19 cellular contexts compared by ENCODE assay signal in the genomic region with DNA sequence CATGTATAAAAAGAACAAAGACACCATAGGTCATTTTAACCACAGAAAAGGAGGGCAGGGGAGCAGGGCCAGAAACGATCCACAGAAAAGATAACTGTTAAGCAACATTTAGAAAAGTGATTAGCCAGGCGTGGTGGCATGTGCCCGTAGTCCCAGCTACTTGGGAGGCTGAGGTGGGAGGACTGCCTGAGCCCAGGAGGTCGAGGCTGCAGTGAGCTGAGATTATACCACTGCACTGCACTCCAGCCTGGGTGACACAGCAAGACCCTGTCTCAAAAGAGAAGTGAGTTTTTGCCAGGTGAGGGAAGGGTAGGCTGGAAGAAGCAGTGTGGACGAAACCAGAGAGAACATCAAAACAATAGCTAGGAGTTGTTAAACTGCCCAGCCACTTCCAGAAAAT. TPM values are rescaled to one million over a fixed set of nuclear protein-coding genes. Genes with fewer than 3 reads are reported as not detected.
A peak's percentile ranks its signal among the peaks of the same experiment; 100 is the strongest.
DNase-seq lines count a peak whose midpoint lies in the region; ATAC-seq and TF ChIP-seq lines count a peak whose summit lies in the region.
"Had no signal": no experiment of that assay in that cellular context is flagged by ENCODE, and none has a peak within 500 bp of the region (broad histone marks: within the 10 kb centered on the region; RNA-seq: fewer than 3 reads in every experiment).

No MANE protein-coding gene starts in this region.

- peaks cover 31% of the 10 kb centered on the region for H3K4me1 Mint-ChIP-seq in activated CD8-positive, alpha-beta memory T cell treated with anti-CD3 and anti-CD28 coated beads, Interleukin-2, amount 10 ng/mL, durations not matched to agents 7 days and 5 days
- peaks cover 46% of the 10 kb centered on the region for H3K4me1 Mint-ChIP-seq in CD4-positive, alpha-beta T cell (ENCODE audit: low read depth)
- peaks cover 25% of the 10 kb centered on the region for H3K4me1 Mint-ChIP-seq in nephron progenitor cell

- H3K9me3 ChIP-seq in CD4-positive, alpha-beta T cell (ENCODE audit: control insufficient read depth, low read length), result no peaks in the 10 kb centered on the region
- H3K9me3 ChIP-seq in WERI-Rb-1 (ENCODE audit: severe bottlenecking) (no peaks in the 10 kb centered on the region), aorta (ENCODE audit: control insufficient read depth, low read length) (no peaks in the 10 kb centered on the region)
- H3K9me3 ChIP-seq: Caco-2 had no signal

- no peaks in the 10 kb centered on the region for H3K27me3 ChIP-seq in CD4-positive, alpha-beta T cell (ENCODE audit: control insufficient read depth, insufficient read depth, low read length)
- H3K27me3 ChIP-seq in WERI-Rb-1 (ENCODE audit: insufficient read depth, low read depth, severe bottlenecking) (no peaks in the 10 kb centered on the region), aorta (ENCODE audit: control insufficient read depth in 1 of 2, insufficient read depth in 2 of 2, low read length in 1 of 2) (no peaks in the 10 kb centered on the region)
- H3K27me3 ChIP-seq: SJCRH30 had no signal

- no peaks in the 10 kb centered on the region for H3K27me3 Mint-ChIP-seq in activated CD8-positive, alpha-beta memory T cell treated with anti-CD3 and anti-CD28 coated beads, Interleukin-2, amount 10 ng/mL, durations not matched to agents 7 days and 5 days
- no peaks in the 10 kb centered on the region for H3K27me3 Mint-ChIP-seq in CD4-positive, alpha-beta T cell
- H3K27me3 Mint-ChIP-seq in nephron progenitor cell (ENCODE audit: low read depth, poor library complexity), result peaks cover 3% of the 10 kb centered on the region

- peaks cover 2% of the 10 kb centered on the region for H3K9me3 Mint-ChIP-seq in activated CD8-positive, alpha-beta memory T cell treated with anti-CD3 and anti-CD28 coated beads, Interleukin-2, amount 10 ng/mL, durations not matched to agents 7 days and 5 days (ENCODE audit: low read depth)
- no peaks in the 10 kb centered on the region for H3K9me3 Mint-ChIP-seq in CD4-positive, alpha-beta T cell
- H3K9me3 Mint-ChIP-seq in nephron progenitor cell, result peaks cover 35% of the 10 kb centered on the region

- H3K36me3 Mint-ChIP-seq in activated CD8-positive, alpha-beta memory T cell treated with anti-CD3 and anti-CD28 coated beads, Interleukin-2, amount 10 ng/mL, durations not matched to agents 7 days and 5 days, result peaks cover 37% of the 10 kb centered on the region
- peaks cover 54% of the 10 kb centered on the region for H3K36me3 Mint-ChIP-seq in CD4-positive, alpha-beta T cell (ENCODE audit: low read depth)
- peaks cover 64% of the 10 kb centered on the region for H3K36me3 Mint-ChIP-seq in nephron progenitor cell (ENCODE audit: low read depth)

- POLR2A ChIA-PET in CD4-positive, alpha-beta T cell (lab: Charles Lee), result no interaction called here

- H3K4me1 ChIP-seq in aorta (ENCODE audit: control insufficient read depth in 1 of 2, insufficient read depth in 2 of 2, low read length in 2 of 2), result peaks cover 0 to 3% of the 10 kb centered on the region in 2 donors
- H3K4me1 ChIP-seq: SJCRH30 had no signal

- H3K36me3 ChIP-seq in WERI-Rb-1, result peaks cover 15% of the 10 kb centered on the region
- no peaks in the 10 kb centered on the region for H3K36me3 ChIP-seq in aorta (ENCODE audit: control insufficient read depth in 1 of 2, insufficient read depth in 2 of 2, low read length in 1 of 2)

- no peak overlapping the region for H3K4me3 ChIP-seq in WERI-Rb-1 (ENCODE audit: low read depth, low read length)
- no peak overlapping the region for H3K4me3 ChIP-seq in aorta (ENCODE audit: low read length in 2 of 2)
- H3K4me3 ChIP-seq: GM23248, SJCRH30 had no signal

- no peak for DNase-seq in activated CD8-positive, alpha-beta memory T cell treated with anti-CD3 and anti-CD28 coated beads, Interleukin-2, amount 10 ng/mL, durations not matched to agents 7 days and 5 days
- no peak for DNase-seq in activated CD8-positive, alpha-beta memory T cell treated with anti-CD3 and anti-CD28 coated beads for 24 hours
- DNase-seq in CD4-positive, alpha-beta T cell, result no peak
- DNase-seq in OCI-M1 (lab: John Stamatoyannopoulos, UW), result peak; percentile 13
- DNase-seq in nephron progenitor cell, result no peak
- no peak for DNase-seq in WERI-Rb-1
- DNase-seq in aorta, result no peak
- DNase-seq: Caco-2, DMS53, GM23248, NCI-H1105, NCI-H187, NCI-H2171 treated with DMSO at 0.1 percent for 48 hours, NCI-H82, RPMI8226, SJCRH30 had no signal

- no peak overlapping the region for H3K4me3 Mint-ChIP-seq in activated CD8-positive, alpha-beta memory T cell treated with anti-CD3 and anti-CD28 coated beads, Interleukin-2, amount 10 ng/mL, durations not matched to agents 7 days and 5 days
- peak overlapping the region; percentile 45 for H3K4me3 Mint-ChIP-seq in CD4-positive, alpha-beta T cell
- peak overlapping the region; percentile 50 for H3K4me3 Mint-ChIP-seq in nephron progenitor cell
- H3K4me3 Mint-ChIP-seq: CD14-positive monocyte had no signal

- ATAC-seq in activated CD8-positive, alpha-beta memory T cell treated with anti-CD3 and anti-CD28 coated beads, Interleukin-2, amount 10 ng/mL, durations not matched to agents 7 days and 5 days, result no peak
- no peak for ATAC-seq in CD4-positive, alpha-beta T cell (ENCODE audit: poor library complexity)
- no peak for ATAC-seq in aorta (ENCODE audit: low FRiP score)
- no peak for ATAC-seq in HG02840 (IDR thresholded peaks at IDR 0.05; ENCODE audit: low FRiP score, unreplicated experiment)
- ATAC-seq: HCT116 had no signal

- CTCF ChIA-PET in activated CD8-positive, alpha-beta memory T cell treated with anti-CD3 and anti-CD28 coated beads, Interleukin-2, amount 10 ng/mL, durations not matched to agents 7 days and 5 days (lab: Charles Lee), result interaction anchor here (1.2 kb wide), 1 partner anchor 331 kb away, joined by 3 read pairs; a partner anchor contains a TSS
- CTCF ChIA-PET in CD4-positive, alpha-beta T cell (lab: Charles Lee), result no interaction called here

- intact Hi-C loops in CD4-positive, alpha-beta T cell (cut with DNase I, micrococcal nuclease), result loop anchor here in 1 of 2 experiments (2.0 to 10.0 kb wide), 3 partner anchors 109 to 643 kb away; a partner anchor contains a TSS
- intact Hi-C loops in aorta (cut with DNase I), result no loop called here

- H3K27ac Mint-ChIP-seq in activated CD8-positive, alpha-beta memory T cell treated with anti-CD3 and anti-CD28 coated beads, Interleukin-2, amount 10 ng/mL, durations not matched to agents 7 days and 5 days, result peak overlapping the region; percentile 31
- no peak overlapping the region for H3K27ac Mint-ChIP-seq in CD4-positive, alpha-beta T cell
- H3K27ac Mint-ChIP-seq in nephron progenitor cell, result peak overlapping the region; percentile 47

- no peak overlapping the region for H3K27ac ChIP-seq in CD4-positive, alpha-beta T cell (ENCODE audit: low read depth, low read length)
- no peak overlapping the region for H3K27ac ChIP-seq in WERI-Rb-1
- H3K27ac ChIP-seq in aorta (ENCODE audit: low read depth in 1 of 2, low read length in 2 of 2), result no peak overlapping the region
- H3K27ac ChIP-seq: GM23248, SJCRH30 had no signal

- 85 to 93% methylated on average over 5 of the region's 5 CpGs for WGBS in aorta, 2 donors

- TF ChIP-seq CTCF in CD4-positive, alpha-beta T cell (IDR thresholded peaks at IDR 0.05), result no peak
- no peak for TF ChIP-seq CTCF in nephron progenitor cell (IDR thresholded peaks at IDR 0.05)
- no peak for TF ChIP-seq CTCF in WERI-Rb-1 (IDR thresholded peaks at IDR 0.05; ENCODE audit: low read depth, low read length)

RNA-seq across cellular contexts. Expression of a gene that starts 3.3 kb away (rescaled TPM):
- 10 to 100 TPM; 51.8 to 81.7 TPM for total RNA-seq in activated CD8-positive, alpha-beta memory T cell treated with anti-CD3 and anti-CD28 coated beads, Interleukin-2, amount 10 ng/mL, durations not matched to agents 7 days and 5 days
- total RNA-seq in CD4-positive, alpha-beta T cell, result 1 to 10 TPM; 6.2 to 7.7 TPM
- 10 to 100 TPM; 19.7 to 25.2 TPM for total RNA-seq in aorta
- 1 to 10 TPM; 4.3 to 5.4 TPM for polyA plus RNA-seq in aorta

RNA-seq across cellular contexts. Expression of a gene that starts 3.9 kb away (rescaled TPM):
- 10 to 100 TPM in 1 of 2 experiments, 1 to 10 TPM in 1; 8.2 to 11.5 TPM for total RNA-seq in activated CD8-positive, alpha-beta memory T cell treated with anti-CD3 and anti-CD28 coated beads, Interleukin-2, amount 10 ng/mL, durations not matched to agents 7 days and 5 days
- total RNA-seq in CD4-positive, alpha-beta T cell, result 1 to 10 TPM; 9.0 to 9.6 TPM
- 10 to 100 TPM in 1 of 2 donors, 1 to 10 TPM in 1; 8.8 to 14.4 TPM for total RNA-seq in aorta
- polyA plus RNA-seq in aorta, result 1 to 10 TPM; 1.3 to 4.6 TPM

RNA-seq across cellular contexts. Expression of a gene that starts 36.6 kb away (rescaled TPM):
- total RNA-seq in activated CD8-positive, alpha-beta memory T cell treated with anti-CD3 and anti-CD28 coated beads, Interleukin-2, amount 10 ng/mL, durations not matched to agents 7 days and 5 days, result 1 to 10 TPM; 3.8 to 5.1 TPM
- total RNA-seq in CD4-positive, alpha-beta T cell, result 1 to 10 TPM; 1.5 to 1.6 TPM
- total RNA-seq in aorta, result 10 to 100 TPM in 1 of 2 donors, 1 to 10 TPM in 1; 7.7 to 10.3 TPM
- polyA plus RNA-seq in aorta, result 1 to 10 TPM; 4.8 to 8.4 TPM
